In genomic region chr6:135325624-135326424, GRCh38 we compare ENCODE assay signal across 1 cellular context.
TF ChIP-seq lines count a peak whose summit lies in the region.

No MANE protein-coding gene starts in this region.

TF ChIP-seq in K562, 482 proteins besides CTCF, POLR2A, EP300 and RAD21 (continued from another document and continues in another):
- TF ChIP-seq MGA (IDR thresholded peaks at IDR 0.05) = peak; percentile 75
- TF ChIP-seq ZBTB40 (IDR thresholded peaks at IDR 0.05) = peak; percentile 91
- no peak for TF ChIP-seq ZBTB40 (CRISPR knock-in tag; IDR thresholded peaks at IDR 0.05)
- peak; percentile 96 for TF ChIP-seq PRDM10 (IDR thresholded peaks at IDR 0.05; ENCODE audit: partially characterized antibody)
- peak; percentile 96 for TF ChIP-seq CEBPB (tag; IDR thresholded peaks at IDR 0.05)
- TF ChIP-seq ZNF316 (IDR thresholded peaks at IDR 0.05) = no peak
- peak; percentile 77 to 79 for TF ChIP-seq KDM1A (IDR thresholded peaks at IDR 0.05)
- peak; percentile 96; the same call in 1 of the 2 replicates for TF ChIP-seq ARID3A (IDR thresholded peaks at IDR 0.05; ENCODE audit: borderline replicate concordance, low read depth, low read length)
- no peak for TF ChIP-seq TBP (optimal IDR thresholded peaks at IDR 0.05; ENCODE audit: low read depth, low read length)
- peak in 1 of 3 experiments; percentile 69; a peak in 2 of 6 replicates for TF ChIP-seq ZBTB11 (CRISPR knock-in tag; IDR thresholded peaks at IDR 0.05)
- TF ChIP-seq FOXJ2 (tag; IDR thresholded peaks at IDR 0.05) = 0 out of 2 replicates have a peak, but pooled peaks have one; percentile 40
- TF ChIP-seq ID3 (CRISPR knock-in tag; IDR thresholded peaks at IDR 0.05) = no peak
- 0 out of 2 replicates have a peak, but pooled peaks have one; percentile 12 for TF ChIP-seq ID3 (tag; IDR thresholded peaks at IDR 0.05)
- no peak for TF ChIP-seq NCOA2 (IDR thresholded peaks at IDR 0.05; ENCODE audit: partially characterized antibody in 2 of 2)
- peak; percentile 78 to 81; a peak in 2 of 4 replicates for TF ChIP-seq TBL1XR1 (IDR thresholded peaks at IDR 0.05; ENCODE audit: low read length in 2 of 2)
- TF ChIP-seq SMAD4 (CRISPR knock-in tag; conservative IDR thresholded peaks at IDR 0.05) = peak; percentile 84
- no peak for TF ChIP-seq HMG20B (CRISPR knock-in tag; IDR thresholded peaks at IDR 0.05)
- TF ChIP-seq SMARCE1 (IDR thresholded peaks at IDR 0.05) = peak; percentile 71
- TF ChIP-seq BCOR (IDR thresholded peaks at IDR 0.05) = no peak
